Comparison of ENCODE assay signal across 6 cellular contexts in the genomic region with DNA sequence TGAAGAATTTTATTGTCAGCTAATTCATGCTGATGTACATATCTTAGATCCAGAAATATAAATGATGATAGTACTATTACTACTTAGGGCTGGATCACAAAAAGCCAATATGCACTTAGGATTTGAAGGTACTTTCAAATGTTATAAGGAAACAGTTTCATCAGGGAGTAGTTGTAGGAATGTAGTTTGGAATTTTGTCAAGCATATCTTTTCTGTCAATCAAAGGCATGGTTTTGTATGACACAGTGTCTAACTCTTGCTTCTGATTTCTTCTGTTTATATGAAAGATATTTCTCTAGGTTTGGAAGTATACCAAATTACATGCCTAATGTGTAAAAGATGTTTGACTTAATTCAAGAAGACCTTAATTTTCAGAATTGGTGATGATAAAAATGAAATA.
"Had no signal": no experiment of that assay in that cellular context is flagged by ENCODE, and none has a peak within 500 bp of the region (broad histone marks: within the 10 kb centered on the region; RNA-seq: fewer than 3 reads in every experiment).

No MANE protein-coding gene starts in this region.

- DNase-seq: H9, HCEC 1CT, IMR-90 had no signal

- H3K4me2 ChIP-seq: GM23338 had no signal

- H3K4me3 Mint-ChIP-seq: GM23338, H9 had no signal

- FAIRE-seq: H1, H54 had no signal

- H3K4me1 Mint-ChIP-seq: GM23338, H9 had no signal

- ATAC-seq: GM23338 had no signal

- H3K4me3 ChIP-seq: GM23338 had no signal

- H3K27ac Mint-ChIP-seq: GM23338, H9 had no signal
